8 cellular contexts compared by ENCODE assay signal in genomic region chr5:137146402-137146889, GRCh38.
DNase-seq lines count a peak whose midpoint lies in the region; ATAC-seq, FAIRE-seq and TF ChIP-seq lines count a peak whose summit lies in the region.
"Had no signal": no experiment of that assay in that cellular context is flagged by ENCODE, and none has a peak within 500 bp of the region (broad histone marks: within the 10 kb centered on the region; RNA-seq: fewer than 3 reads in every experiment).

No MANE protein-coding gene starts in this region.

- no peak for FAIRE-seq in HTR-8/SVneo (lab: Jason Lieb, UNC)

- H3K4me1 ChIP-seq in MM.1S (ENCODE audit: low read length): no peaks in the 10 kb centered on the region

- H2AFZ ChIP-seq in MM.1S (ENCODE audit: low read length): no peak overlapping the region

- H3K4me3 Mint-ChIP-seq in endothelial cell (ENCODE audit: unreplicated experiment): no peak overlapping the region

- no peak overlapping the region for H3K9ac ChIP-seq in MM.1S (ENCODE audit: low read length)

- H3K9me3 Mint-ChIP-seq in endothelial cell (ENCODE audit: unreplicated experiment): no peaks in the 10 kb centered on the region

- ATAC-seq in GM18511 (IDR thresholded peaks at IDR 0.05; ENCODE audit: unreplicated experiment): no peak

- H3K27ac Mint-ChIP-seq in endothelial cell (ENCODE audit: unreplicated experiment): no peak overlapping the region

- H3F3A ChIP-seq in MM.1S (ENCODE audit: insufficient read depth, low read length): no peaks in the 10 kb centered on the region

- DNase-seq in HTR-8/SVneo (ENCODE audit: insufficient read length, low spot score): peak; percentile 68
- DNase-seq in amniotic epithelial cell (ENCODE audit: low read depth): peak; percentile 95
- DNase-seq in hepatic stellate cell (ENCODE audit: low spot score): peak; percentile 75
- DNase-seq in superior temporal gyrus (ENCODE audit: extremely low spot score): peak; percentile 78
- no peak for DNase-seq in endothelial cell (ENCODE audit: low spot score)
- no peak for DNase-seq in MM.1S
- DNase-seq: stimulated activated CD4-positive, alpha-beta T cell treated with anti-CD3 and anti-CD28 coated beads, Interleukin-15, amount 100 ng/mL, for 24 hours had no signal

- no peaks in the 10 kb centered on the region for H3K36me3 Mint-ChIP-seq in endothelial cell (ENCODE audit: low read depth, unreplicated experiment)

- H3K4me3 ChIP-seq in MM.1S (ENCODE audit: low read length): no peak overlapping the region

- no peaks in the 10 kb centered on the region for H3K9me3 ChIP-seq in MM.1S (replicated peaks; ENCODE audit: insufficient read depth, low read length)

- no peak overlapping the region for H3K27ac ChIP-seq in MM.1S (ENCODE audit: low read length)

- no peak for TF ChIP-seq CTCF in endothelial cell (IDR thresholded peaks at IDR 0.05; ENCODE audit: unreplicated experiment)
- TF ChIP-seq CTCF in MM.1S (IDR thresholded peaks at IDR 0.05; ENCODE audit: low read length): no peak

- no peaks in the 10 kb centered on the region for H3K9me2 ChIP-seq in MM.1S (replicated peaks; ENCODE audit: insufficient read depth, low read length)

- H3K27me3 Mint-ChIP-seq in endothelial cell (ENCODE audit: unreplicated experiment): peaks cover 6% of the 10 kb centered on the region

- H3K27me3 ChIP-seq in MM.1S (replicated peaks; ENCODE audit: insufficient read depth, low read length): no peaks in the 10 kb centered on the region

- no peaks in the 10 kb centered on the region for H4K20me1 ChIP-seq in MM.1S (ENCODE audit: insufficient read depth, low read length)

- H3K36me3 ChIP-seq in MM.1S (replicated peaks; ENCODE audit: insufficient read depth, low read length): no peaks in the 10 kb centered on the region

- H3K79me2 ChIP-seq in MM.1S (ENCODE audit: low read length): no peaks in the 10 kb centered on the region

- H3K4me1 Mint-ChIP-seq in endothelial cell (ENCODE audit: unreplicated experiment): peaks cover 11% of the 10 kb centered on the region

- H3K4me2 ChIP-seq in MM.1S (ENCODE audit: low read depth, low read length): no peak overlapping the region

Comparison
In these comparisons a context has a peak if more than half of its experiments do, and no peak if none do; other contexts are left out.
1. DNase-seq: peak in HTR-8/SVneo (single experiment), amniotic epithelial cell (single experiment), hepatic stellate cell (single experiment) and superior temporal gyrus (single experiment); none in endothelial cell (single experiment) and MM.1S (single experiment).